9 cellular contexts compared by ENCODE assay signal in the genomic region with DNA sequence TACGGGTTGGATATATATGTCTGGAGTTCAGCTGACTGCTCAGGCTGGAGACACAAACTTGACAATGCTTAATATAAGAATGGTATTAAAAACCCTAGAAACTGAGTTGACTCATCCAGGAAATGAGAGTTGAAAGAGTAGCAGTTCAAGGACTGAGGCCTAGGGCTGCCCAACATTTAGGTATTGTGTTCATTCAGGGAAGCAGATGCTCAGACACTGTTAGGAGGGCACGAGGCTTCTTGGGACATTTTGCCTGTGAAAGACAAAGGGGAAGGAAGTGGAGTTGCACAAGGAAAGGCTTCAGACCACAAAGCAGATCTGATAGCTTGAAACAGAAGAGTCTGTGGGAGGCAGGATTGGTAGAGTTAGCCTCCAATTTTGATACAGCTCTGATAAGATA. TPM values are rescaled to one million over a fixed set of nuclear protein-coding genes. Genes with fewer than 3 reads are reported as not detected.
DNase-seq lines count a peak whose midpoint lies in the region; ATAC-seq and TF ChIP-seq lines count a peak whose summit lies in the region.
"Had no signal": no experiment of that assay in that cellular context is flagged by ENCODE, and none has a peak within 500 bp of the region (broad histone marks: within the 10 kb centered on the region; RNA-seq: fewer than 3 reads in every experiment).

No MANE protein-coding gene starts in this region.

- H3K9me3 ChIP-seq in T-helper 17 cell (ENCODE audit: control insufficient read depth, low read length, poor library complexity, severe bottlenecking) (no peaks in the 10 kb centered on the region), mucosa of descending colon (no peaks in the 10 kb centered on the region)
- H3K9me3 ChIP-seq: A549 had no signal

- no peak overlapping the region for H3K27ac Mint-ChIP-seq in T-helper 17 cell

- TF ChIP-seq CTCF in mucosa of descending colon (IDR thresholded peaks at IDR 0.05): no peak

- POLR2A ChIA-PET in HEK293T (lab: Yijun Ruan, JAX): no interaction called here

- no peaks in the 10 kb centered on the region for H3K4me1 ChIP-seq in mucosa of descending colon (ENCODE audit: low read depth)
- H3K4me1 ChIP-seq: A549 had no signal

- DNase-seq in activated CD4-positive, alpha-beta T cell treated with anti-CD3 and anti-CD28 coated beads for 48 hours: peak; percentile 29
- no peak for DNase-seq in activated CD4-positive, alpha-beta T cell treated with anti-CD3 and anti-CD28 coated beads for 1 hour
- DNase-seq in T-helper 17 cell (no peak), mucosa of descending colon (peak in 1 of 3 donors; percentile 49), HEK293T (ENCODE audit: extremely low spot score) (no peak), cerebellar cortex (ENCODE audit: low spot score) (no peak), T-helper 9 cell (no peak)

- CTCF ChIA-PET in HEK293T (lab: Yijun Ruan, JAX): no interaction called here

- intact Hi-C loops in mucosa of descending colon (cut with DNase I, micrococcal nuclease): no loop called here

- no peaks in the 10 kb centered on the region for H3K4me1 Mint-ChIP-seq in T-helper 17 cell

- H3K36me3 Mint-ChIP-seq in T-helper 17 cell (ENCODE audit: low read depth): no peaks in the 10 kb centered on the region

- no peaks in the 10 kb centered on the region for H3K27me3 Mint-ChIP-seq in T-helper 17 cell

- no peak overlapping the region for H3K4me3 ChIP-seq in mucosa of descending colon
- H3K4me3 ChIP-seq: A549 had no signal

- no peak overlapping the region for H3K4me3 Mint-ChIP-seq in T-helper 17 cell

- ATAC-seq in HG03064 (IDR thresholded peaks at IDR 0.05; ENCODE audit: low read depth, unreplicated experiment) (peak; percentile 78), T-helper 17 cell (peak; percentile 81), mucosa of descending colon (peak; percentile 60)
- ATAC-seq: A549 had no signal

- H3K36me3 ChIP-seq in mucosa of descending colon (ENCODE audit: low read depth): no peaks in the 10 kb centered on the region

TF ChIP-seq in HEK293T, 16 proteins besides CTCF, POLR2A, EP300 and RAD21:
- no peak for TF ChIP-seq HDGF (IDR thresholded peaks at IDR 0.05; ENCODE audit: borderline replicate concordance)
- TF ChIP-seq CTBP1 (IDR thresholded peaks at IDR 0.05; ENCODE audit: borderline replicate concordance): no peak
- TF ChIP-seq, protein P1, sequence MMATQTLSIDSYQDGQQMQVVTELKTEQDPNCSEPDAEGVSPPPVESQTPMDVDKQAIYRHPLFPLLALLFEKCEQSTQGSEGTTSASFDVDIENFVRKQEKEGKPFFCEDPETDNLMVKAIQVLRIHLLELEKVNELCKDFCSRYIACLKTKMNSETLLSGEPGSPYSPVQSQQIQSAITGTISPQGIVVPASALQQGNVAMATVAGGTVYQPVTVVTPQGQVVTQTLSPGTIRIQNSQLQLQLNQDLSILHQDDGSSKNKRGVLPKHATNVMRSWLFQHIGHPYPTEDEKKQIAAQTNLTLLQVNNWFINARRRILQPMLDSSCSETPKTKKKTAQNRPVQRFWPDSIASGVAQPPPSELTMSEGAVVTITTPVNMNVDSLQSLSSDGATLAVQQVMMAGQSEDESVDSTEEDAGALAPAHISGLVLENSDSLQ (IDR thresholded peaks at IDR 0.05): no peak
- TF ChIP-seq L3MBTL2 (conservative IDR thresholded peaks at IDR 0.05): no peak
- TF ChIP-seq BHLHE40 (IDR thresholded peaks at IDR 0.05; ENCODE audit: borderline replicate concordance): no peak
- TF ChIP-seq ZNF384 (IDR thresholded peaks at IDR 0.05): no peak
- no peak for TF ChIP-seq NFRKB (IDR thresholded peaks at IDR 0.05)
- TF ChIP-seq SUZ12 (IDR thresholded peaks at IDR 0.05): no peak
- TF ChIP-seq FOXA1 (IDR thresholded peaks at IDR 0.05): no peak
- TF ChIP-seq TARDBP (IDR thresholded peaks at IDR 0.05): no peak

RNA-seq across cellular contexts. Expression of a gene that starts 52.0 kb away (rescaled TPM):
- total RNA-seq in T-helper 17 cell (not detected), mucosa of descending colon (1 to 10 TPM; 4.0 to 6.3 (median 5.5) TPM)

Comparison
In these comparisons a context has a peak if more than half of its experiments do, and no peak if none do; other contexts are left out.
1. RNA of a gene that starts 52.0 kb away (total RNA-seq): 4.0 to 6.3 TPM in mucosa of descending colon; not detected in T-helper 17 cell; every median in the first group is over 4 times any median in the second.
2. Peak in every context shown above with its lines, with median percentiles within 50 percentile points of each other: ATAC-seq.